In the genomic region with DNA sequence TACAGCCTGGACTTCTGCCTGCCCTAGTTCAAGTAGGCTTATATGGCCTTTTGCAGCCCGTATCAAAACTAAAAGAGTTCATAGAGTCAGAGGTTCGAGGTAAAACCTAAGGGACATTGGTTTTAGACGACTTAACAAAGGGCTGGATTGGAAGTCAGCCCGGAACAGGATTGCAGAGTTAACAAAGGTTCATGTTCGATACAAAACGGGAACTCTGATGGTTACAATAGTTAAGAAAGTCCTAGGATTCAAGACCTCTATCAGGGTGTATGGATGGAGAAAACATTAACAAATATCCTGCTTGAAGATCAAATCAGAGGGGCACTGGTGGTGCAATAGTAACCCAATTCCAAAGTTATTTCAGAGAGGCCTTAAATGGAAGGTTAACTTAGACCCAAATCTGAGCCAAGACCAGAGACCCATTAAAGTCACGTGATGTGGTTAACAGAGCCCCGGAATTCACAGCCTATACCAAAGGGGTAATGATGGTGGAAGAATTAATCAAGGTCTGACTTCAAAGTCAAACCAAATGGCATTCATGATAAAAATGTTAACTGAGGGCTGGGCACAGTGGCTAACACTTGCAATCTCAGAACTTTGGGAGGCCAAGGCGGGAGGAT, we compare ENCODE assay signal across 9 cellular contexts. TPM values are rescaled to one million over a fixed set of nuclear protein-coding genes. Genes with fewer than 3 reads are reported as not detected.
DNase-seq lines count a peak whose midpoint lies in the region; ATAC-seq and TF ChIP-seq lines count a peak whose summit lies in the region.
"Had no signal": no experiment of that assay in that cellular context is flagged by ENCODE, and none has a peak within 500 bp of the region (broad histone marks: within the 10 kb centered on the region; RNA-seq: fewer than 3 reads in every experiment).

No MANE protein-coding gene starts in this region.

- DNase-seq in cardiac muscle cell (ENCODE audit: low read depth in 1 of 2, low spot score in 1 of 2) = no peak
- no peak for DNase-seq in cardiac septum (ENCODE audit: low spot score)
- DNase-seq in MCF 10A (ENCODE audit: unreplicated experiment) = no peak
- no peak for DNase-seq in mesothelial cell of epicardium (ENCODE audit: low spot score in 2 of 2, unreplicated experiment in 2 of 2)
- DNase-seq in upper lobe of left lung = no peak
- DNase-seq in NCI-H146 treated with DMSO at 0.1 percent for 48 hours (lab: John Stamatoyannopoulos, UW; ENCODE audit: unreplicated experiment) = no peak
- no peak for DNase-seq in NCI-H226
- no peak for DNase-seq in stimulated activated CD4-positive, alpha-beta T cell treated with anti-CD3 and anti-CD28 coated beads, Interleukin-4, amount 100 ng/mL, for 4 hours

- intact Hi-C loops in cardiac septum (cut with DNase I) (no loop called here), MCF 10A (cut with micrococcal nuclease) (no loop called here)

- 65 to 73% methylated on average over 7 to 9 of the region's 9 CpGs for WGBS in upper lobe of left lung, 2 donors

- H3K9me3 Mint-ChIP-seq in MCF 10A (ENCODE audit: unreplicated experiment) (no peaks in the 10 kb centered on the region), mesothelial cell of epicardium (peaks cover 25% of the 10 kb centered on the region)

- H3K27me3 ChIP-seq in cardiac muscle cell (no peaks in the 10 kb centered on the region), upper lobe of left lung (no peaks in the 10 kb centered on the region)

- ATAC-seq in upper lobe of left lung (ENCODE audit: low FRiP score in 2 of 2) = no peak

- BruUV-seq in MCF 10A (replicated peaks; lab: Mats Ljungman, UMichigan) = no TSS peak

- H3K4me1 ChIP-seq in cardiac muscle cell (ENCODE audit: low read depth) (no peaks in the 10 kb centered on the region), upper lobe of left lung (peaks cover 0 to 5% (median 0%) of the 10 kb centered on the region in 4 donors)

- POLR2A ChIA-PET in MCF 10A (lab: Yijun Ruan, JAX) = no interaction called here

- TF ChIP-seq EP300 in upper lobe of left lung (IDR thresholded peaks at IDR 0.05) = no peak

- H3K4me1 Mint-ChIP-seq in MCF 10A (ENCODE audit: insufficient read depth, unreplicated experiment) (no peaks in the 10 kb centered on the region), mesothelial cell of epicardium (peaks cover 13% of the 10 kb centered on the region)

- H3K27ac ChIP-seq in cardiac muscle cell (peak overlapping the region; percentile 95), upper lobe of left lung (peak overlapping the region in 3 of 4 donors; percentile 70 to 87 (median 79))

- H3K9me3 ChIP-seq in cardiac muscle cell (ENCODE audit: low read depth) = no peaks in the 10 kb centered on the region
- H3K9me3 ChIP-seq in upper lobe of left lung = no peaks in the 10 kb centered on the region

- H3K36me3 Mint-ChIP-seq in MCF 10A (ENCODE audit: insufficient read depth, unreplicated experiment) = peaks cover 11% of the 10 kb centered on the region
- H3K36me3 Mint-ChIP-seq in mesothelial cell of epicardium = no peaks in the 10 kb centered on the region

- H3K27me3 Mint-ChIP-seq in MCF 10A (ENCODE audit: insufficient read depth, unreplicated experiment) = no peaks in the 10 kb centered on the region
- no peaks in the 10 kb centered on the region for H3K27me3 Mint-ChIP-seq in mesothelial cell of epicardium (ENCODE audit: low read depth)

- H3K4me3 ChIP-seq in cardiac muscle cell (peak overlapping the region; percentile 54), upper lobe of left lung (peak overlapping the region in 3 of 4 donors; percentile 54 to 79 (median 67))

- H3K4me3 Mint-ChIP-seq in MCF 10A (ENCODE audit: unreplicated experiment) = peak overlapping the region; percentile 81
- peak overlapping the region; percentile 85 for H3K4me3 Mint-ChIP-seq in mesothelial cell of epicardium

- CTCF ChIA-PET in MCF 10A (lab: Yijun Ruan, JAX) = no interaction called here

- no peak for TF ChIP-seq POLR2A in upper lobe of left lung (IDR thresholded peaks at IDR 0.05)

- peak overlapping the region; percentile 92 for H3K27ac Mint-ChIP-seq in MCF 10A (ENCODE audit: low read depth, unreplicated experiment)
- H3K27ac Mint-ChIP-seq in mesothelial cell of epicardium = peak overlapping the region; percentile 94

- H3K36me3 ChIP-seq in cardiac muscle cell (no peaks in the 10 kb centered on the region), upper lobe of left lung (no peaks in the 10 kb centered on the region)

- TF ChIP-seq CTCF in cardiac muscle cell (IDR thresholded peaks at IDR 0.05; ENCODE audit: low read depth, low read length) = no peak
- TF ChIP-seq CTCF in MCF 10A (IDR thresholded peaks at IDR 0.05; ENCODE audit: unreplicated experiment) = no peak
- no peak for TF ChIP-seq CTCF in mesothelial cell of epicardium (IDR thresholded peaks at IDR 0.05; ENCODE audit: unreplicated experiment)
- no peak for TF ChIP-seq CTCF in upper lobe of left lung (IDR thresholded peaks at IDR 0.05)

RNA-seq across cellular contexts. Expression of gene ZNF630, which starts 0.7 kb away (rescaled TPM):
- total RNA-seq in cardiac muscle cell (1.2 and 1.6 TPM in 2 replicates), cardiac septum (2.9 TPM), MCF 10A (2022) (2.4 and 3.2 TPM in 2 replicates), mesothelial cell of epicardium (5.3 to 6.6 TPM (median 5.8 TPM) in 3 replicates), upper lobe of left lung (10 to 100 TPM in 1 of 6 donors, 1 to 10 TPM in 5; 1.1 to 25.1 (median 3.7) TPM)
- polyA plus RNA-seq in cardiac muscle cell = 1.7 and 2.2 TPM in 2 replicates

RNA-seq across cellular contexts. Expression of gene SPACA5B, which starts 58.3 kb away (rescaled TPM):
- not detected in 2 replicates for total RNA-seq in cardiac muscle cell
- 0.42 TPM in 1 of 2 replicates, not detected in the other for polyA plus RNA-seq in cardiac muscle cell
- total RNA-seq in cardiac septum = not detected
- total RNA-seq in MCF 10A (2022) = not detected in 2 replicates
- total RNA-seq in mesothelial cell of epicardium = not detected in 3 replicates
- not detected for total RNA-seq in upper lobe of left lung
- total RNA-seq: sciatic nerve had no signal
